In the genomic region with DNA sequence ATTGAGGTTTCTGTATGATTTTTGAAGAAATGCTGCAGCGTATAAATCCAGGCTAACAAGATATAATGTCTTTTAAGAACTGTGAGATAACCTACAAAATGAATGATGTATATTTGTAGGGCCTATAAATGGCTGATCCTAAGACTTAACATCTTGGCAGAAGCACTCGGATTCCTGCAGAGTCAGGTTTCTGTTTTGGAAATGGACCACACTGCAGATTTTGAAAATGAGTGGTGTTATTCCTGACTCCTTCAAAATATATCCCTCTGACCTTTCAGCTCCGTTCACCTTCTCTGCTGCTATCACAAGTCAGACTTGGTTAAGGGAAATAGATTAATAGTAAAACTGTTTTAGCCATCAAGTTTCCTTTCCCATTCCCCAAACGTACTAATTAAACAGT, we compare ENCODE assay signal across 23 cellular contexts. TPM values are rescaled to one million over a fixed set of nuclear protein-coding genes. Genes with fewer than 3 reads are reported as not detected.
A peak's percentile ranks its signal among the peaks of the same experiment; 100 is the strongest.
DNase-seq lines count a peak whose midpoint lies in the region; ATAC-seq and TF ChIP-seq lines count a peak whose summit lies in the region.
"Had no signal": no experiment of that assay in that cellular context is flagged by ENCODE, and none has a peak within 500 bp of the region (broad histone marks: within the 10 kb centered on the region; RNA-seq: fewer than 3 reads in every experiment).

No MANE protein-coding gene starts in this region.

- no peak overlapping the region for H2BK5ac ChIP-seq in trophoblast cell (ENCODE audit: low read depth, low read length, poor library complexity)

- peak overlapping the region; percentile 54 for H3K4ac ChIP-seq in trophoblast cell (ENCODE audit: low read depth, low read length)

- H2AK5ac ChIP-seq in trophoblast cell (ENCODE audit: low read length) = no peak overlapping the region

- DNase-seq in heart left ventricle (no peak), heart right ventricle (no peak), trophoblast cell (no peak), type B pancreatic cell (ENCODE audit: extremely low spot score, unreplicated experiment) (no peak), T-helper 17 cell (no peak), CD1c-positive myeloid dendritic cell (ENCODE audit: extremely low spot score) (no peak)
- DNase-seq in activated T-cell treated with anti-CD3 and anti-CD28 coated beads, Interleukin-2, amount 50 U/mL, for 24 hours = no peak
- DNase-seq: CD4-positive, alpha-beta T cell; NCI-H1105 treated with DMSO at 0.1 percent for 48 hours; NCI-H1694; NCI-H2029 treated with DMSO at 0.1 percent for 48 hours; NCI-H526 treated with DMSO at 0.1 percent for 48 hours; RPMI8226; SHP77 had no signal

- H3K27ac Mint-ChIP-seq in brain = peak overlapping the region in 1 of 5 experiments; percentile 16
- H3K27ac Mint-ChIP-seq in type B pancreatic cell = peak overlapping the region; percentile 64
- no peak overlapping the region for H3K27ac Mint-ChIP-seq in activated T-cell treated with anti-CD3 and anti-CD28 coated beads, Interleukin-2, amount 50 U/mL, for 24 hours
- no peak overlapping the region for H3K27ac Mint-ChIP-seq in T-helper 17 cell

- no peak overlapping the region for H3K9ac ChIP-seq in trophoblast cell (ENCODE audit: low read length)

- H3K27me3 ChIP-seq in heart left ventricle (no peaks in the 10 kb centered on the region), heart right ventricle (no peaks in the 10 kb centered on the region), trophoblast cell (ENCODE audit: insufficient read depth, low read length) (no peaks in the 10 kb centered on the region)

- no peak overlapping the region for H3K23ac ChIP-seq in trophoblast cell (ENCODE audit: low read length)

- H3K4me1 ChIP-seq in heart left ventricle = peaks cover 0 to 47% (median 14%) of the 10 kb centered on the region in 12 donors
- H3K4me1 ChIP-seq in heart right ventricle = peaks cover 0 to 35% (median 16%) of the 10 kb centered on the region in 9 donors
- H3K4me1 ChIP-seq in trophoblast cell (ENCODE audit: control insufficient read depth in 1 of 2, insufficient read depth in 2 of 2, low read length in 2 of 2) = peaks cover 2 to 4% of the 10 kb centered on the region in 2 experiments

- intact Hi-C loops in heart left ventricle (cut with DNase I) = no loop called here
- intact Hi-C loops in heart right ventricle (cut with DNase I) = no loop called here

- no peak overlapping the region for H3K18ac ChIP-seq in trophoblast cell (ENCODE audit: low read length)

- H3K36me3 ChIP-seq in heart left ventricle (peaks cover 0 to 13% (median 0%) of the 10 kb centered on the region in 9 donors), heart right ventricle (peaks cover 0 to 21% (median 0%) of the 10 kb centered on the region in 9 donors), trophoblast cell (ENCODE audit: control insufficient read depth in 1 of 2, insufficient read depth in 2 of 2, low read length in 2 of 2) (peaks cover 9 to 15% of the 10 kb centered on the region in 2 experiments)

- H2BK12ac ChIP-seq in trophoblast cell (ENCODE audit: low read length) = no peak overlapping the region

- ATAC-seq in heart left ventricle = peak in 1 of 4 donors; percentile 33
- no peak for ATAC-seq in heart right ventricle
- ATAC-seq in T-helper 17 cell = no peak
- ATAC-seq: HCT116 had no signal

- no peak overlapping the region for H4K12ac ChIP-seq in trophoblast cell (ENCODE audit: low read depth, low read length)

- TF ChIP-seq CTCF in heart left ventricle (IDR thresholded peaks at IDR 0.05) (no peak), heart right ventricle (IDR thresholded peaks at IDR 0.05) (no peak), brain (conservative IDR thresholded peaks at IDR 0.05) (no peak), type B pancreatic cell (conservative IDR thresholded peaks at IDR 0.05) (no peak)

- H3K9me3 Mint-ChIP-seq in brain (peaks cover 0 to 5% (median 0%) of the 10 kb centered on the region in 5 experiments), type B pancreatic cell (no peaks in the 10 kb centered on the region)
- no peaks in the 10 kb centered on the region for H3K9me3 Mint-ChIP-seq in activated T-cell treated with anti-CD3 and anti-CD28 coated beads, Interleukin-2, amount 50 U/mL, for 24 hours
- H3K9me3 Mint-ChIP-seq: CD4-positive, alpha-beta T cell had no signal

- H3K4me3 Mint-ChIP-seq in brain (peak overlapping the region in 3 of 5 experiments; percentile 12 to 73 (median 60)), type B pancreatic cell (no peak overlapping the region), T-helper 17 cell (no peak overlapping the region)
- H3K4me3 Mint-ChIP-seq in activated T-cell treated with anti-CD3 and anti-CD28 coated beads, Interleukin-2, amount 50 U/mL, for 24 hours = no peak overlapping the region
- H3K4me3 Mint-ChIP-seq: CD4-positive, alpha-beta T cell had no signal

- no peak overlapping the region for H4K8ac ChIP-seq in trophoblast cell (ENCODE audit: low read depth, low read length)

- peak overlapping the region in 1 of 12 donors; percentile 3 for H3K4me3 ChIP-seq in heart left ventricle
- H3K4me3 ChIP-seq in heart right ventricle = no peak overlapping the region
- H3K4me3 ChIP-seq in trophoblast cell (ENCODE audit: low read depth, low read length) = no peak overlapping the region

- no peak overlapping the region for H4K91ac ChIP-seq in trophoblast cell (ENCODE audit: low read depth, low read length)

- no peak for TF ChIP-seq POLR2A in heart left ventricle (IDR thresholded peaks at IDR 0.05)

- H2BK120ac ChIP-seq in trophoblast cell (ENCODE audit: insufficient read depth, low read length, poor library complexity) = no peak overlapping the region

- H3K9me3 ChIP-seq in heart left ventricle (no peaks in the 10 kb centered on the region), heart right ventricle (no peaks in the 10 kb centered on the region), trophoblast cell (ENCODE audit: insufficient read depth, low read depth, low read length) (no peaks in the 10 kb centered on the region), T-helper 17 cell (ENCODE audit: control insufficient read depth, low read length, poor library complexity, severe bottlenecking) (no peaks in the 10 kb centered on the region)

- H3K79me2 ChIP-seq in trophoblast cell (ENCODE audit: control insufficient read depth, insufficient read depth, low read length, poor library complexity) = peaks cover 13% of the 10 kb centered on the region

- H3K36me3 Mint-ChIP-seq in brain = peaks cover 45% of the 10 kb centered on the region
- peaks cover 32% of the 10 kb centered on the region for H3K36me3 Mint-ChIP-seq in type B pancreatic cell
- peaks cover 44% of the 10 kb centered on the region for H3K36me3 Mint-ChIP-seq in activated T-cell treated with anti-CD3 and anti-CD28 coated beads, Interleukin-2, amount 50 U/mL, for 24 hours (ENCODE audit: low read depth)
- no peaks in the 10 kb centered on the region for H3K36me3 Mint-ChIP-seq in T-helper 17 cell (ENCODE audit: low read depth)

- H3K4me2 ChIP-seq in trophoblast cell (ENCODE audit: low read length) = no peak overlapping the region

- no peak overlapping the region for H2AFZ ChIP-seq in trophoblast cell (ENCODE audit: insufficient read depth, low read length, poor library complexity)

- H3K27me3 Mint-ChIP-seq in brain (peaks cover 9% of the 10 kb centered on the region), type B pancreatic cell (no peaks in the 10 kb centered on the region), T-helper 17 cell (no peaks in the 10 kb centered on the region)
- no peaks in the 10 kb centered on the region for H3K27me3 Mint-ChIP-seq in activated T-cell treated with anti-CD3 and anti-CD28 coated beads, Interleukin-2, amount 50 U/mL, for 24 hours
- H3K27me3 Mint-ChIP-seq: CD4-positive, alpha-beta T cell had no signal

- 48 to 56% (median 50%) methylated on average over 4 of the region's 4 CpGs for WGBS in heart left ventricle, 4 donors
- WGBS in heart right ventricle, 2 donors = 48 to 57% methylated on average over 4 of the region's 4 CpGs
- WGBS in trophoblast cell (ENCODE audit: extremely low coverage, insufficient coverage, insufficient read length) = no CpG with 5 or more reads among the region's 4 CpGs

- no peak overlapping the region for H3K14ac ChIP-seq in trophoblast cell (ENCODE audit: low read length)

- H3K4me1 Mint-ChIP-seq in brain (peaks cover 52% of the 10 kb centered on the region), type B pancreatic cell (ENCODE audit: unreplicated experiment) (no peaks in the 10 kb centered on the region), T-helper 17 cell (peaks cover 29% of the 10 kb centered on the region)
- H3K4me1 Mint-ChIP-seq in activated T-cell treated with anti-CD3 and anti-CD28 coated beads, Interleukin-2, amount 50 U/mL, for 24 hours (ENCODE audit: low read depth) = peaks cover 41% of the 10 kb centered on the region

- H3K27ac ChIP-seq in heart left ventricle (peak overlapping the region in 7 of 12 donors; percentile 2 to 52 (median 40)), heart right ventricle (peak overlapping the region in 5 of 10 donors; percentile 2 to 48 (median 39)), trophoblast cell (ENCODE audit: low read depth, low read length) (no peak overlapping the region)

- H3K79me1 ChIP-seq in trophoblast cell (ENCODE audit: low read length) = peaks cover 7% of the 10 kb centered on the region

RNA-seq across cellular contexts. Expression of a gene that starts 5.0 kb away (rescaled TPM):
- total RNA-seq in heart left ventricle = 10 to 100 TPM in 6 of 9 donors, 1 to 10 TPM in 3; 6.4 to 16.4 (median 14.0) TPM
- 10 to 100 TPM in 1 of 2 donors, 1 to 10 TPM in 1; 3.6 to 10.2 TPM for polyA plus RNA-seq in heart left ventricle
- 10 to 100 TPM; 10.9 to 15.5 (median 13.7) TPM for total RNA-seq in heart right ventricle
- 1 to 10 TPM; 3.7 to 5.4 TPM for polyA plus RNA-seq in heart right ventricle
- 4.4 TPM for polyA plus RNA-seq in brain (ENCODE audit: insufficient read depth, low read depth, low replicate concordance)
- polyA plus RNA-seq in trophoblast cell (2013) = 22.8 and 24.9 TPM in 2 replicates
- 17.2 and 51.5 TPM in 2 replicates for total RNA-seq in type B pancreatic cell (ENCODE audit: low replicate concordance)
- total RNA-seq in T-helper 17 cell = 10 to 100 TPM in 1 of 2 donors, 1 to 10 TPM in 1; 7.8 to 10.7 TPM

RNA-seq across cellular contexts. Expression of a gene that starts 52.4 kb away (rescaled TPM):
- total RNA-seq in heart left ventricle (100 to 1,000 TPM; 157 to 620 (median 219) TPM), heart right ventricle (100 to 1,000 TPM; 176 to 515 (median 381) TPM), type B pancreatic cell (ENCODE audit: low replicate concordance) (261 and 278 TPM in 2 replicates), T-helper 17 cell (100 to 1,000 TPM; 197 to 225 TPM)
- polyA plus RNA-seq in heart left ventricle (10 to 100 TPM; 48.0 to 49.4 TPM), heart right ventricle (10 to 100 TPM; 27.5 to 28.4 TPM), brain (ENCODE audit: insufficient read depth, low read depth, low replicate concordance) (3.1 TPM)
- polyA plus RNA-seq in trophoblast cell (2013) = 133 TPM in 2 replicates
- total RNA-seq: A172, HT-29, M059J had no signal

RNA-seq across cellular contexts. Expression of a gene that starts 53.5 kb away (rescaled TPM):
- total RNA-seq in heart left ventricle (under 1 TPM in 2 of 9 donors, not detected in 7; 0.10 to 0.15 TPM), heart right ventricle (under 1 TPM in 4 of 10 donors, not detected in 6; 0.11 to 0.76 (median 0.23) TPM), type B pancreatic cell (ENCODE audit: low replicate concordance) (0.10 TPM in 1 of 2 replicates, not detected in the other), T-helper 17 cell (not detected)
- polyA plus RNA-seq in heart left ventricle (under 1 TPM in 1 of 2 donors, not detected in 1; 0.04 TPM), heart right ventricle (under 1 TPM in 1 of 2 donors, not detected in 1; 0.01 TPM), brain (ENCODE audit: insufficient read depth, low read depth, low replicate concordance) (not detected)
- 0.03 TPM in 1 of 2 replicates, not detected in the other for polyA plus RNA-seq in trophoblast cell (2013)
- total RNA-seq: A172; CD4-positive, alpha-beta T cell; H4; HT-29; M059J; NCI-H460; SK-MEL-5 had no signal
- polyA plus RNA-seq: BJ had no signal

Comparison
In these comparisons a context has a peak if more than half of its experiments do, and no peak if none do; other contexts are left out.
1. H3K4me3 Mint-ChIP-seq: peak in brain (3 of 5); none in type B pancreatic cell (single experiment), activated T-cell treated with anti-CD3 and anti-CD28 coated beads, Interleukin-2, amount 50 U/mL, for 24 hours (single experiment) and T-helper 17 cell (single experiment).